Comparison of ENCODE assay signal across 30 cellular contexts in genomic region chr10:132276179-132276675, GRCh38.
"Had no signal": no experiment of that assay in that cellular context is flagged by ENCODE, and none has a peak within 500 bp of the region (broad histone marks: within the 10 kb centered on the region; RNA-seq: fewer than 3 reads in every experiment).

No MANE protein-coding gene starts in this region.

- H3K27ac ChIP-seq: ascending aorta, KMS-11, WERI-Rb-1 had no signal

- H3K4me3 ChIP-seq: ascending aorta had no signal

- DNase-seq: activated CD4-positive, alpha-beta memory T cell treated with anti-CD3 and anti-CD28 coated beads, Interleukin-2, amount 10 ng/mL, durations not matched to agents 7 days and 5 days; activated CD4-positive, alpha-beta T cell treated with anti-CD3 and anti-CD28 coated beads for 1 hour; activated CD4-positive, alpha-beta T cell treated with anti-CD3 and anti-CD28 coated beads for 48 hours; activated CD4-positive, CD25-positive, alpha-beta regulatory T cell; activated CD8-positive, alpha-beta memory T cell treated with anti-CD3 and anti-CD28 coated beads for 24 hours; activated CD8-positive, alpha-beta memory T cell treated with anti-CD3 and anti-CD28 coated beads, Interleukin-2, amount 10 ng/mL, durations not matched to agents 7 days and 5 days; activated CD8-positive, alpha-beta memory T cell treated with anti-CD3 and anti-CD28 coated beads, Interleukin-2, amount 50 U/mL, for 48 hours; activated effector memory CD4-positive, alpha-beta T cell treated with Interleukin-2 at 50 U/mL for 16 hours; activated naive CD4-positive, alpha-beta T cell treated with anti-CD3 and anti-CD28 coated beads, Interleukin-2, amount 50 U/mL, for 16 hours; activated naive CD8-positive, alpha-beta T cell treated with anti-CD3 and anti-CD28 coated beads for 36 hours; activated T-cell treated with anti-CD3 and anti-CD28 coated beads, Interleukin-2, amount 50 U/mL, for 48 hours; amniotic stem cell; caudate nucleus; MM.1S; MV-4-11; NCI-H1092; NCI-H1436 treated with DMSO at 0.1 percent for 48 hours; NCI-H1694 treated with DMSO at 0.1 percent for 48 hours; NCI-H2029; NCI-H345; NCI-H524 treated with DMSO at 0.1 percent for 48 hours; SIG-M5; T-cell; T-helper 2 cell; T-helper 9 cell; WERI-Rb-1 had no signal

- H3K27ac Mint-ChIP-seq: activated CD4-positive, alpha-beta memory T cell treated with anti-CD3 and anti-CD28 coated beads, Interleukin-2, amount 10 ng/mL, durations not matched to agents 7 days and 5 days; activated CD8-positive, alpha-beta memory T cell treated with anti-CD3 and anti-CD28 coated beads, Interleukin-2, amount 10 ng/mL, durations not matched to agents 7 days and 5 days; activated naive CD8-positive, alpha-beta T cell treated with anti-CD3 and anti-CD28 coated beads for 36 hours; T-cell had no signal

- H3K27me3 ChIP-seq: ascending aorta had no signal

- H3K36me3 ChIP-seq: ascending aorta, WERI-Rb-1 had no signal

- H3K4me1 ChIP-seq: ascending aorta had no signal

- H3K9me3 Mint-ChIP-seq: activated CD4-positive, alpha-beta memory T cell treated with anti-CD3 and anti-CD28 coated beads, Interleukin-2, amount 10 ng/mL, durations not matched to agents 7 days and 5 days; activated naive CD8-positive, alpha-beta T cell treated with anti-CD3 and anti-CD28 coated beads for 36 hours; T-cell had no signal

- H3K4me2 ChIP-seq: KMS-11 had no signal

- H3K9me3 ChIP-seq: ascending aorta had no signal

- H3K4me1 Mint-ChIP-seq: activated CD4-positive, alpha-beta memory T cell treated with anti-CD3 and anti-CD28 coated beads, Interleukin-2, amount 10 ng/mL, durations not matched to agents 7 days and 5 days; activated CD8-positive, alpha-beta memory T cell treated with anti-CD3 and anti-CD28 coated beads, Interleukin-2, amount 10 ng/mL, durations not matched to agents 7 days and 5 days; activated naive CD8-positive, alpha-beta T cell treated with anti-CD3 and anti-CD28 coated beads for 36 hours had no signal

- H3K36me3 Mint-ChIP-seq: activated CD8-positive, alpha-beta memory T cell treated with anti-CD3 and anti-CD28 coated beads, Interleukin-2, amount 10 ng/mL, durations not matched to agents 7 days and 5 days had no signal

- H3K9ac ChIP-seq: KMS-11 had no signal

- H3K27me3 Mint-ChIP-seq: activated CD4-positive, alpha-beta memory T cell treated with anti-CD3 and anti-CD28 coated beads, Interleukin-2, amount 10 ng/mL, durations not matched to agents 7 days and 5 days; activated CD8-positive, alpha-beta memory T cell treated with anti-CD3 and anti-CD28 coated beads, Interleukin-2, amount 10 ng/mL, durations not matched to agents 7 days and 5 days; activated naive CD8-positive, alpha-beta T cell treated with anti-CD3 and anti-CD28 coated beads for 36 hours; T-cell had no signal

- H3K4me3 Mint-ChIP-seq: activated CD4-positive, alpha-beta memory T cell treated with anti-CD3 and anti-CD28 coated beads, Interleukin-2, amount 10 ng/mL, durations not matched to agents 7 days and 5 days; activated CD8-positive, alpha-beta memory T cell treated with anti-CD3 and anti-CD28 coated beads, Interleukin-2, amount 10 ng/mL, durations not matched to agents 7 days and 5 days; activated naive CD8-positive, alpha-beta T cell treated with anti-CD3 and anti-CD28 coated beads for 36 hours; T-cell had no signal

- ATAC-seq: activated CD8-positive, alpha-beta memory T cell treated with anti-CD3 and anti-CD28 coated beads, Interleukin-2, amount 10 ng/mL, durations not matched to agents 7 days and 5 days; Panc1; SK-N-SH treated with all-trans-retinoic acid at 6 μM for 48 hours; T-cell had no signal
